10 cellular contexts compared by ENCODE assay signal in the genomic region with DNA sequence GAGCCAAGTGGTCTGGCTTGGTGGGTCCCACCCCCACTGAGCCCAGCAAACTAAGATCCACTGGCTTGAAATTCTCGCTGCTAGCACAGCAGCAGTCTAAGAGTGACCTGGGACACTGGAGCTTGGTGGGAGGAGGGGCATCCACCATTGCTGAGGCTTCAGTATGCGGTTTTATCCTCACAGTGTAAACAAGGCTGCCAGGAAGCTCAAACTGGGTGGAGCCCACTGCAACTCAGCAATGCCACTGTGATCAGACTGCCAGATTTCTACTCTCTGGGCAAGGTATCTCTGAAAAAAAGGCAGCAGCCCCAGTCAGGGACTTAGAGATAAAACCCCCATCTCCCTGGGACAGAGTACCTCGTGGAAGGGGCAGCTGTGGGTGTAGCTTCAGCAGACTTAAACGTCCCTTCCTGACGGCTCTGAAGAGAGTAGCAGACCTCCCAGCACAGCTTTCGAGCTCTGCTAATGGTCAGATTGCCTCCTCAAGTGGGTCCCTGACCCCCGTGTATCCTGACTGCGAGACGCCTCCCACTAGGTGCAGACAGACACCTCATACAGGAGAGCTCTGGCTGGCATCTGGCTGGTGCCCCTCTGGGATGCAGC. TPM values are rescaled to one million over a fixed set of nuclear protein-coding genes. Genes with fewer than 3 reads are reported as not detected.
DNase-seq lines count a peak whose midpoint lies in the region; ATAC-seq, FAIRE-seq and TF ChIP-seq lines count a peak whose summit lies in the region.
"Had no signal": no experiment of that assay in that cellular context is flagged by ENCODE, and none has a peak within 500 bp of the region (broad histone marks: within the 10 kb centered on the region; RNA-seq: fewer than 3 reads in every experiment).

No MANE protein-coding gene starts in this region.

- H3K36me3 ChIP-seq in GM23338 (ENCODE audit: insufficient read depth): no peaks in the 10 kb centered on the region
- H3K36me3 ChIP-seq in astrocyte (ENCODE audit: insufficient read depth, low read length): no peaks in the 10 kb centered on the region

- 0 out of 2 replicates have a peak overlapping the region, but pooled peaks have one; percentile 15 for H3K27ac ChIP-seq in GM23338 (ENCODE audit: low read depth)
- no peak overlapping the region for H3K27ac ChIP-seq in astrocyte (ENCODE audit: low read depth, low read length)

- TF ChIP-seq CTCF in GM23338 (conservative IDR thresholded peaks at IDR 0.05; ENCODE audit: low read depth in 2 of 2): no peak
- no peak for TF ChIP-seq CTCF in astrocyte (IDR thresholded peaks at IDR 0.05; ENCODE audit: insufficient read depth, low read depth, low read length)

- H3K4me1 Mint-ChIP-seq in GM23338 (peaks cover 14% of the 10 kb centered on the region), astrocyte (ENCODE audit: low read depth, unreplicated experiment) (peaks cover 3% of the 10 kb centered on the region)
- H3K4me1 Mint-ChIP-seq: nephron; stimulated activated naive CD8-positive, alpha-beta T cell treated with anti-CD3 and anti-CD28 coated beads, Interleukin-15, amount 100 ng/mL, for 72 hours had no signal

- H3K9me3 Mint-ChIP-seq in GM23338: no peaks in the 10 kb centered on the region
- H3K9me3 Mint-ChIP-seq in astrocyte (ENCODE audit: unreplicated experiment): peaks cover 2% of the 10 kb centered on the region
- H3K9me3 Mint-ChIP-seq: nephron had no signal

- H3K9me2 ChIP-seq in GM23338 (ENCODE audit: insufficient read depth): no peaks in the 10 kb centered on the region

- H3K4me3 ChIP-seq in GM23338 (0 out of 2 replicates have a peak overlapping the region, but pooled peaks have one; percentile 21), astrocyte (ENCODE audit: insufficient read depth, low read depth, low read length) (no peak overlapping the region)

- H2AFZ ChIP-seq in GM23338: peak overlapping the region; percentile 99
- H2AFZ ChIP-seq in astrocyte (ENCODE audit: low read depth, low read length): peak overlapping the region; percentile 34

- H3K27me3 ChIP-seq in GM23338 (ENCODE audit: insufficient read depth): no peaks in the 10 kb centered on the region
- H3K27me3 ChIP-seq in astrocyte (ENCODE audit: insufficient read depth, low read length): no peaks in the 10 kb centered on the region

- H3K27ac Mint-ChIP-seq in GM23338 (peak overlapping the region; percentile 81; the same call in 1 of the 2 replicates), astrocyte (ENCODE audit: unreplicated experiment) (no peak overlapping the region)
- H3K27ac Mint-ChIP-seq: nephron; stimulated activated naive CD8-positive, alpha-beta T cell treated with anti-CD3 and anti-CD28 coated beads, Interleukin-15, amount 100 ng/mL, for 72 hours had no signal

- H3K9me3 ChIP-seq in astrocyte (ENCODE audit: insufficient read depth, low read depth, low read length): no peaks in the 10 kb centered on the region

- H3F3A ChIP-seq in GM23338 (replicated peaks; ENCODE audit: low read depth): no peaks in the 10 kb centered on the region

- ATAC-seq in GM23338 (peak; percentile 97), HG02970 (IDR thresholded peaks at IDR 0.05; ENCODE audit: low FRiP score, unreplicated experiment) (no peak), left lobe of liver (no peak)
- ATAC-seq: stimulated activated naive CD8-positive, alpha-beta T cell treated with anti-CD3 and anti-CD28 coated beads, Interleukin-15, amount 100 ng/mL, for 72 hours had no signal

- DNase-seq in GM23338 (ENCODE audit: low spot score) (peak; percentile 54), NCI-H510A treated with DMSO at 0.1 percent for 48 hours (lab: John Stamatoyannopoulos, UW) (peak; percentile 58), astrocyte (ENCODE audit: low read depth) (peak; percentile 14), mucosa of gallbladder (ENCODE audit: low spot score) (peak; percentile 15), putamen (ENCODE audit: low spot score) (no peak), left lobe of liver (ENCODE audit: low spot score) (no peak)
- DNase-seq: activated naive CD4-positive, alpha-beta T cell treated with Interleukin-2 at 50 U/mL for 16 hours; stimulated activated naive CD8-positive, alpha-beta T cell treated with anti-CD3 and anti-CD28 coated beads, Interleukin-15, amount 100 ng/mL, for 72 hours had no signal

- H3K9ac ChIP-seq in astrocyte (ENCODE audit: low read length): no peak overlapping the region

- 0 out of 3 replicates have a peak overlapping the region, but pooled peaks have one; percentile 13 for H3K4me3 Mint-ChIP-seq in GM23338
- H3K4me3 Mint-ChIP-seq in astrocyte (ENCODE audit: unreplicated experiment): no peak overlapping the region
- H3K4me3 Mint-ChIP-seq: nephron; stimulated activated naive CD8-positive, alpha-beta T cell treated with anti-CD3 and anti-CD28 coated beads, Interleukin-15, amount 100 ng/mL, for 72 hours had no signal

- no peaks in the 10 kb centered on the region for H4K20me1 ChIP-seq in GM23338 (replicated peaks; ENCODE audit: insufficient read depth)
- H4K20me1 ChIP-seq in astrocyte (ENCODE audit: insufficient read depth, low read length): no peaks in the 10 kb centered on the region

- peaks cover 13% of the 10 kb centered on the region for H3K4me1 ChIP-seq in GM23338 (ENCODE audit: insufficient read depth)
- peaks cover 4% of the 10 kb centered on the region for H3K4me1 ChIP-seq in astrocyte (ENCODE audit: insufficient read depth, low read length)

- no peak for FAIRE-seq in astrocyte (lab: Jason Lieb, UNC)

- H3K4me2 ChIP-seq in GM23338 (peak overlapping the region; percentile 63), astrocyte (ENCODE audit: low read length) (no peak overlapping the region)

- H3K36me3 Mint-ChIP-seq in GM23338 (ENCODE audit: low read depth) (no peaks in the 10 kb centered on the region), astrocyte (ENCODE audit: low read depth, unreplicated experiment) (no peaks in the 10 kb centered on the region)

- H3K79me2 ChIP-seq in GM23338 (replicated peaks; ENCODE audit: insufficient read depth) (no peaks in the 10 kb centered on the region), astrocyte (ENCODE audit: insufficient read depth, low read length) (no peaks in the 10 kb centered on the region)

- H3K27me3 Mint-ChIP-seq in GM23338 (ENCODE audit: insufficient read depth, low read depth, poor library complexity) (peaks cover 3% of the 10 kb centered on the region), astrocyte (ENCODE audit: low read depth, unreplicated experiment) (peaks cover 2% of the 10 kb centered on the region)
- H3K27me3 Mint-ChIP-seq: stimulated activated naive CD8-positive, alpha-beta T cell treated with anti-CD3 and anti-CD28 coated beads, Interleukin-15, amount 100 ng/mL, for 72 hours had no signal

TF ChIP-seq in GM23338, 12 proteins besides CTCF, POLR2A, EP300 and RAD21 (continues in another document):
- TF ChIP-seq NANOG (IDR thresholded peaks at IDR 0.05; ENCODE audit: borderline replicate concordance) (no peak), STAT1 (IDR thresholded peaks at IDR 0.05; ENCODE audit: unreplicated experiment) (no peak), JUNB (IDR thresholded peaks at IDR 0.05; ENCODE audit: unreplicated experiment) (no peak), CREB1 (CRISPR knock-in tag; IDR thresholded peaks at IDR 0.05; ENCODE audit: low read depth) (no peak), ZNF114 (CRISPR knock-in tag; IDR thresholded peaks at IDR 0.05) (no peak)
- TF ChIP-seq, protein P1, sequence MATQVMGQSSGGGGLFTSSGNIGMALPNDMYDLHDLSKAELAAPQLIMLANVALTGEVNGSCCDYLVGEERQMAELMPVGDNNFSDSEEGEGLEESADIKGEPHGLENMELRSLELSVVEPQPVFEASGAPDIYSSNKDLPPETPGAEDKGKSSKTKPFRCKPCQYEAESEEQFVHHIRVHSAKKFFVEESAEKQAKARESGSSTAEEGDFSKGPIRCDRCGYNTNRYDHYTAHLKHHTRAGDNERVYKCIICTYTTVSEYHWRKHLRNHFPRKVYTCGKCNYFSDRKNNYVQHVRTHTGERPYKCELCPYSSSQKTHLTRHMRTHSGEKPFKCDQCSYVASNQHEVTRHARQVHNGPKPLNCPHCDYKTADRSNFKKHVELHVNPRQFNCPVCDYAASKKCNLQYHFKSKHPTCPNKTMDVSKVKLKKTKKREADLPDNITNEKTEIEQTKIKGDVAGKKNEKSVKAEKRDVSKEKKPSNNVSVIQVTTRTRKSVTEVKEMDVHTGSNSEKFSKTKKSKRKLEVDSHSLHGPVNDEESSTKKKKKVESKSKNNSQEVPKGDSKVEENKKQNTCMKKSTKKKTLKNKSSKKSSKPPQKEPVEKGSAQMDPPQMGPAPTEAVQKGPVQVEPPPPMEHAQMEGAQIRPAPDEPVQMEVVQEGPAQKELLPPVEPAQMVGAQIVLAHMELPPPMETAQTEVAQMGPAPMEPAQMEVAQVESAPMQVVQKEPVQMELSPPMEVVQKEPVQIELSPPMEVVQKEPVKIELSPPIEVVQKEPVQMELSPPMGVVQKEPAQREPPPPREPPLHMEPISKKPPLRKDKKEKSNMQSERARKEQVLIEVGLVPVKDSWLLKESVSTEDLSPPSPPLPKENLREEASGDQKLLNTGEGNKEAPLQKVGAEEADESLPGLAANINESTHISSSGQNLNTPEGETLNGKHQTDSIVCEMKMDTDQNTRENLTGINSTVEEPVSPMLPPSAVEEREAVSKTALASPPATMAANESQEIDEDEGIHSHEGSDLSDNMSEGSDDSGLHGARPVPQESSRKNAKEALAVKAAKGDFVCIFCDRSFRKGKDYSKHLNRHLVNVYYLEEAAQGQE (IDR thresholded peaks at IDR 0.05; ENCODE audit: unreplicated experiment): no peak

RNA-seq across cellular contexts. Expression of a gene that starts 18.2 kb away (rescaled TPM):
- total RNA-seq in GM23338 (2014; rRNA removed; shearing (Covaris generic)): 2.0 and 2.8 TPM in 2 replicates
- 1.4 and 2.4 TPM in 2 replicates for polyA plus RNA-seq in GM23338 (2016; fragmentation: Nextera tagmentation; extraction: Ambion mirVana)
- 0.25 and 0.34 TPM in 2 replicates for total RNA-seq in astrocyte
- total RNA-seq in mucosa of gallbladder: 11.3 TPM
- 0.23 TPM for total RNA-seq in left lobe of liver

Comparison
In these comparisons a context has a peak if more than half of its experiments do, and no peak if none do; other contexts are left out.
1. DNase-seq: peak in GM23338 (single experiment), NCI-H510A treated with DMSO at 0.1 percent for 48 hours (single experiment), astrocyte (single experiment) and mucosa of gallbladder (single experiment); none in putamen (single experiment) and left lobe of liver (single experiment).